Comparison of ENCODE assay signal across 32 cellular contexts in the genomic region with DNA sequence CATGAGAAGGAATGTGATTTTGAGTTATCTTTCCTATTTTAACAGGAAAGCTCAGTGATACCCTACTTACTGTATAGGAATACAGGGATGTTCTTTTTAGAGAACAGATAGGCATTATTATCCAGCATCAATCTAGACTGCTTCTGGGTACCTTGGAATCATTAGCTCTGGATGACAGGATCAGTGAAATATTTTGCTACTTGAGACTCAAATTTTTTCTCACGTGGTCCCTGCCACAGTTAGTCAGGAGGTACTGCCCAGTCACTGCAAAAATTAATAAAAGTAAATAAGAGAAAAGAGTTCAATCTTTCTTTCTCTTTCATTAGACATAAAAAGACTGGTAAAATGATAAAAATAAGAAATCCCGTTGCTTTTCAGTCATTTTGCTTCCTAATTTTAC. TPM values are rescaled to one million over a fixed set of nuclear protein-coding genes. Genes with fewer than 3 reads are reported as not detected.
DNase-seq lines count a peak whose midpoint lies in the region; ATAC-seq and TF ChIP-seq lines count a peak whose summit lies in the region.
"Had no signal": no experiment of that assay in that cellular context is flagged by ENCODE, and none has a peak within 500 bp of the region (broad histone marks: within the 10 kb centered on the region; RNA-seq: fewer than 3 reads in every experiment).

No MANE protein-coding gene starts in this region.

- no peak overlapping the region for H3K4me3 Mint-ChIP-seq in osteocyte (ENCODE audit: unreplicated experiment)
- H3K4me3 Mint-ChIP-seq: immature natural killer cell had no signal

- peaks cover 55% of the 10 kb centered on the region for H4K20me1 ChIP-seq in Loucy (ENCODE audit: insufficient read depth, low read length, poor library complexity, severe bottlenecking)

- H3K27me3 ChIP-seq in Loucy (ENCODE audit: insufficient read depth, low read length, poor library complexity, severe bottlenecking), result peaks cover 5% of the 10 kb centered on the region
- H3K27me3 ChIP-seq: colonic mucosa, gastroesophageal sphincter had no signal

- H3K79me2 ChIP-seq in Loucy (ENCODE audit: insufficient read depth, low read length), result peaks cover 94% of the 10 kb centered on the region

- no peak for TF ChIP-seq CTCF in Loucy (conservative IDR thresholded peaks at IDR 0.05; ENCODE audit: low read length)
- TF ChIP-seq CTCF in fibroblast of mammary gland (conservative IDR thresholded peaks at IDR 0.05; ENCODE audit: control insufficient read depth, insufficient read depth, low read depth, low read length), result no peak
- TF ChIP-seq CTCF in osteocyte (IDR thresholded peaks at IDR 0.05), result no peak

- no peak for ATAC-seq in GM19455 (IDR thresholded peaks at IDR 0.05; ENCODE audit: unreplicated experiment)
- ATAC-seq: gastroesophageal sphincter, left lung, Panc1 had no signal

- peak; percentile 42 for DNase-seq in EL
- DNase-seq in fibroblast of mammary gland (ENCODE audit: low read depth), result peak; percentile 47
- DNase-seq in renal cortical epithelial cell (ENCODE audit: low read depth), result peak; percentile 41
- DNase-seq in NCI-H774 (lab: John Stamatoyannopoulos, UW), result no peak
- no peak for DNase-seq in osteocyte (ENCODE audit: extremely low spot score, unreplicated experiment)
- DNase-seq in cerebellar nuclear complex (lab: John Stamatoyannopoulos, UW), result no peak
- DNase-seq: activated CD4-positive, alpha-beta T cell treated with anti-CD3 and anti-CD28 coated beads for 48 hours; activated CD8-positive, alpha-beta memory T cell treated with anti-CD3 and anti-CD28 coated beads for 24 hours; activated naive CD4-positive, alpha-beta T cell; activated T-cell treated with anti-CD3 and anti-CD28 coated beads, Interleukin-2, amount 50 U/mL, for 1 hour; colonic mucosa; DMS153; effector memory CD4-positive, alpha-beta T cell; GDM1; HCEC 1CT; hypothalamus; immature natural killer cell; Kasumi-1; mesendoderm; naive B cell; NCI-H1694; nucleus accumbens; SHP77; stimulated activated CD4-positive, alpha-beta T cell treated with anti-CD3 and anti-CD28 coated beads, Interleukin-1b, Interleukin-23, amount 100 ng/mL, for 48 hours; T-helper 9 cell; WERI-Rb-1 had no signal

- H3K4me1 ChIP-seq in Loucy (ENCODE audit: insufficient read depth, low read length, poor library complexity, severe bottlenecking), result peaks cover 61% of the 10 kb centered on the region
- H3K4me1 ChIP-seq: colonic mucosa had no signal

- H3K36me3 ChIP-seq in Loucy (ENCODE audit: insufficient read depth, low read length), result no peaks in the 10 kb centered on the region; the same call in 1 of the 2 replicates
- H3K36me3 ChIP-seq: colonic mucosa, gastroesophageal sphincter, left lung, WERI-Rb-1 had no signal

- H3K9me3 ChIP-seq in Loucy (ENCODE audit: insufficient read depth, low read depth, low read length), result no peaks in the 10 kb centered on the region
- H3K9me3 ChIP-seq: colonic mucosa, gastroesophageal sphincter, left lung had no signal

- H3K4me3 ChIP-seq in Loucy (ENCODE audit: low read length, poor library complexity, severe bottlenecking) (peak overlapping the region; percentile 89), fibroblast of mammary gland (ENCODE audit: control insufficient read depth, low read depth, low read length) (no peak overlapping the region)
- H3K4me3 ChIP-seq: colonic mucosa, gastroesophageal sphincter, left lung, smooth muscle cell had no signal

- no peaks in the 10 kb centered on the region for H3K9me2 ChIP-seq in Loucy (replicated peaks; ENCODE audit: low read depth, low read length)

- H3K27me3 Mint-ChIP-seq in osteocyte (ENCODE audit: unreplicated experiment), result no peaks in the 10 kb centered on the region
- H3K27me3 Mint-ChIP-seq: naive B cell had no signal

- no peak overlapping the region for H3K27ac Mint-ChIP-seq in osteocyte (ENCODE audit: unreplicated experiment)

- peak overlapping the region; percentile 88 for H3K4me2 ChIP-seq in Loucy (ENCODE audit: low read depth, low read length, poor library complexity, severe bottlenecking)
- H3K4me2 ChIP-seq: smooth muscle cell had no signal

- H3F3A ChIP-seq in Loucy (ENCODE audit: low read depth), result peaks cover 4% of the 10 kb centered on the region; the same call in 1 of the 2 replicates

- H3K4me1 Mint-ChIP-seq in osteocyte (ENCODE audit: unreplicated experiment), result peaks cover 46% of the 10 kb centered on the region

- peak overlapping the region; percentile 100 for H3K9ac ChIP-seq in Loucy (ENCODE audit: low read depth, low read length, poor library complexity, severe bottlenecking)

- H3K9me3 Mint-ChIP-seq in osteocyte (ENCODE audit: unreplicated experiment), result no peaks in the 10 kb centered on the region
- H3K9me3 Mint-ChIP-seq: immature natural killer cell, naive B cell had no signal

- H2AFZ ChIP-seq in Loucy (ENCODE audit: low read length), result no peak overlapping the region

- no peaks in the 10 kb centered on the region for H3K36me3 Mint-ChIP-seq in osteocyte (ENCODE audit: unreplicated experiment)
- H3K36me3 Mint-ChIP-seq: immature natural killer cell, naive B cell had no signal

RNA-seq across cellular contexts. Expression of gene ZNF827, which starts 5.5 kb away (rescaled TPM):
- 4.7 and 24.5 TPM in 2 replicates for total RNA-seq in renal cortical epithelial cell
- total RNA-seq in osteocyte, result 22.5 and 24.9 TPM in 2 replicates

Comparison
In these comparisons a context has a peak if more than half of its experiments do, and no peak if none do; other contexts are left out.
1. DNase-seq: peak in EL (single experiment), fibroblast of mammary gland (single experiment) and renal cortical epithelial cell (single experiment); none in NCI-H774 (single experiment), osteocyte (single experiment) and cerebellar nuclear complex (0 of 2).